Comparison of ENCODE assay signal across 19 cellular contexts in the genomic region with DNA sequence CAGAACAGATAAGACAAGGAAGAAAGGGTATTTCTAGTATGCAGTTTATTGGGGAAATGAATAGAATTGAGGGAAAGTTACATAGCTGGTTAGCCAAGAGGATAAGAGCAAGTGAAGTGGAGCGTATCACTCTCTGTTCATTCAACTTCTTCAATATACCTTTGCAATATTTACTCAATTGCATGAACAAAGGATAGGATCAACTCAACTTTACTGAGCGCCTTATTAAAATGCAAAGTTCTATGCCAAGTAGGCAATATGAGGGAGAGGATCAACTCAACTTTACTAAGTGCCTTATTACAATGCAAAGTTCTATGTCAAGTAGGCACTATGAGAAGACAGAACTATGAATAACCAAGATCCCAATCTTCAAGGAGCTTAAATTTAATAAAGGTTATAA.
"Had no signal": no experiment of that assay in that cellular context is flagged by ENCODE, and none has a peak within 500 bp of the region (broad histone marks: within the 10 kb centered on the region; RNA-seq: fewer than 3 reads in every experiment).

No MANE protein-coding gene starts in this region.

- H3K4me3 Mint-ChIP-seq: naive thymus-derived CD8-positive, alpha-beta T cell; nephron progenitor cell; stimulated activated effector memory CD8-positive, alpha-beta T cell treated with anti-CD3 and anti-CD28 coated beads, Interleukin-12 subunit alpha, Interleukin-12 subunit beta, amount 100 ng/mL, for 72 hours had no signal

- ATAC-seq: gastrocnemius medialis; left ventricle myocardium superior; lower lobe of right lung; naive thymus-derived CD8-positive, alpha-beta T cell; sciatic nerve; stimulated activated effector memory CD8-positive, alpha-beta T cell treated with anti-CD3 and anti-CD28 coated beads, Interleukin-12 subunit alpha, Interleukin-12 subunit beta, amount 100 ng/mL, for 72 hours had no signal

- DNase-seq: dorsolateral prefrontal cortex; effector CD4-positive, alpha-beta T cell; foreskin fibroblast; gastrocnemius medialis; head of caudate nucleus; left ventricle myocardium superior; lower lobe of right lung; naive thymus-derived CD8-positive, alpha-beta T cell; nephron progenitor cell; nucleus accumbens; stimulated activated CD4-positive, alpha-beta T cell treated with anti-CD3 and anti-CD28 coated beads, Interleukin-2, amount 100 ng/mL, for 24 hours; stimulated activated CD4-positive, alpha-beta T cell treated with anti-CD3 and anti-CD28 coated beads, Interleukin-4, amount 100 ng/mL, for 24 hours; stimulated activated naive CD4-positive, alpha-beta T cell treated with Interleukin-2 at 50 U/mL for 16 hours; stomach; thyroid gland; trophoblast cell had no signal

- H3K27me3 Mint-ChIP-seq: naive thymus-derived CD8-positive, alpha-beta T cell had no signal

- FAIRE-seq: keratinocyte had no signal

- H3K4me1 Mint-ChIP-seq: naive thymus-derived CD8-positive, alpha-beta T cell; nephron progenitor cell; stimulated activated effector memory CD8-positive, alpha-beta T cell treated with anti-CD3 and anti-CD28 coated beads, Interleukin-12 subunit alpha, Interleukin-12 subunit beta, amount 100 ng/mL, for 72 hours had no signal

- H3K27ac Mint-ChIP-seq: nephron progenitor cell; stimulated activated effector memory CD8-positive, alpha-beta T cell treated with anti-CD3 and anti-CD28 coated beads, Interleukin-12 subunit alpha, Interleukin-12 subunit beta, amount 100 ng/mL, for 72 hours had no signal

- H3K9me3 Mint-ChIP-seq: naive thymus-derived CD8-positive, alpha-beta T cell; nephron progenitor cell; stimulated activated effector memory CD8-positive, alpha-beta T cell treated with anti-CD3 and anti-CD28 coated beads, Interleukin-12 subunit alpha, Interleukin-12 subunit beta, amount 100 ng/mL, for 72 hours had no signal
